ENCODE assay signal across 13 cellular contexts in the genomic region with DNA sequence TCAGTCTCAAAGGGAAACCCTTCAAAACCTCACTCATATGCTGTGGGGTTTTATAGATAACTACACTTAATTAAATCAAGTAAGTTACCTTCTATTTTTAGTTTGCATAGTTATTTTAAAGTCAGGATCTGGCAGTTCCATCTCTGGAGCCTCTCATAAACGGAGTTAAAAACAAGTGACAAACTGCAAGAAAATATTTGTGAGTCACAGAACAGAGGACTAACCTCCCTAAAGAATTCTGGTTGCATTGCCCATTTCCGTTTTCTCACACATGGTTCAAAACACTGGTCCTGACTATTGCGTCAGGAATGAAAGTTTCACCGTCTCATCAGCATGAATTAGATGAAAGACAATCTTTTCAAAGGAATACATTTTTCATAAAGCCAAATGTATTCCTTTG. TPM values are rescaled to one million over a fixed set of nuclear protein-coding genes. Genes with fewer than 3 reads are reported as not detected.
DNase-seq lines count a peak whose midpoint lies in the region; ATAC-seq, FAIRE-seq and TF ChIP-seq lines count a peak whose summit lies in the region.
"Had no signal": no experiment of that assay in that cellular context is flagged by ENCODE, and none has a peak within 500 bp of the region (broad histone marks: within the 10 kb centered on the region; RNA-seq: fewer than 3 reads in every experiment).

No MANE protein-coding gene starts in this region.

- 20% methylated on average over 4 of the region's 4 CpGs for WGBS in smooth muscle cell (ENCODE audit: low lambda C conversion rate)
- 49 to 62% (median 55%) methylated on average over 4 of the region's 4 CpGs for WGBS in psoas muscle, 3 donors

- peak; percentile 91 for FAIRE-seq in H54 (lab: Jason Lieb, UNC)
- FAIRE-seq: TTC549 had no signal

- no peaks in the 10 kb centered on the region for H3F3A ChIP-seq in smooth muscle cell (ENCODE audit: low read depth)

- peaks cover 8% of the 10 kb centered on the region for H3K4me1 ChIP-seq in smooth muscle cell (ENCODE audit: low read depth)
- no peaks in the 10 kb centered on the region for H3K4me1 ChIP-seq in psoas muscle
- H3K4me1 ChIP-seq: body of pancreas had no signal

- H3K27ac ChIP-seq in smooth muscle cell (ENCODE audit: low read depth) (peak overlapping the region; percentile 83), psoas muscle (no peak overlapping the region)
- H3K27ac ChIP-seq: body of pancreas had no signal

- H3K79me2 ChIP-seq in smooth muscle cell (ENCODE audit: low read depth), result no peaks in the 10 kb centered on the region

- H3K36me3 ChIP-seq in smooth muscle cell (ENCODE audit: low read depth) (no peaks in the 10 kb centered on the region), psoas muscle (ENCODE audit: insufficient read depth in 1 of 2, low read depth in 1 of 2) (no peaks in the 10 kb centered on the region)

- in situ Hi-C loops in GM13976 (cut with MboI; ENCODE audit: low sequenced_read_pairs, unreplicated experiment), result loop anchor here (25.0 kb wide), 1 partner anchor 513 kb away; no protein-coding TSS in a partner anchor

- H4K20me1 ChIP-seq in smooth muscle cell (ENCODE audit: low read depth), result no peaks in the 10 kb centered on the region

- no peak for ATAC-seq in psoas muscle
- ATAC-seq: body of pancreas; esophagus mucosa; stimulated activated naive B cell treated with anti-CD40 and anti-IgM and Interleukin-4, amounts not matched to agents 10 μg/mL and 1 μg/mL and 100 μg/mL, for 72 hours had no signal

- no peaks in the 10 kb centered on the region for H3K9me3 ChIP-seq in smooth muscle cell (replicated peaks; ENCODE audit: low read depth)
- no peaks in the 10 kb centered on the region for H3K9me3 ChIP-seq in psoas muscle
- H3K9me3 ChIP-seq: body of pancreas had no signal

- H3K4me2 ChIP-seq in smooth muscle cell, result peak overlapping the region; percentile 56

- DNase-seq in H54 (ENCODE audit: insufficient read length, low spot score) (no peak), RPMI7951 (ENCODE audit: low read depth) (peak; percentile 88), fibroblast of gingiva (ENCODE audit: low read depth) (peak; percentile 76), smooth muscle cell (lab: John Stamatoyannopoulos, UW; ENCODE audit: unreplicated experiment) (no peak), psoas muscle (no peak), GM13976 (ENCODE audit: low spot score) (no peak), cortex of kidney (lab: John Stamatoyannopoulos, UW) (no peak)
- DNase-seq: body of pancreas; left cardiac atrium; NCI-H2029; stimulated activated naive B cell treated with anti-CD40 and anti-IgM and Interleukin-4, amounts not matched to agents 10 μg/mL and 1 μg/mL and 100 μg/mL, for 72 hours had no signal

- H3K27me3 ChIP-seq in smooth muscle cell (ENCODE audit: low read depth) (no peaks in the 10 kb centered on the region), psoas muscle (ENCODE audit: insufficient read depth in 3 of 3, low read length in 2 of 3) (peaks cover 1 to 4% (median 3%) of the 10 kb centered on the region in 3 donors)

- TF ChIP-seq CTCF in smooth muscle cell (IDR thresholded peaks at IDR 0.05; ENCODE audit: borderline replicate concordance, insufficient read depth, poor library complexity, severe bottlenecking) (no peak), psoas muscle (IDR thresholded peaks at IDR 0.05) (no peak), GM13976 (IDR thresholded peaks at IDR 0.05; ENCODE audit: borderline replicate concordance, control extremely low read depth, extremely low read depth, insufficient read depth, missing control alignments) (no peak)

- no peak overlapping the region for H2AFZ ChIP-seq in smooth muscle cell (ENCODE audit: low read depth)

- no peak overlapping the region for H3K9ac ChIP-seq in smooth muscle cell (ENCODE audit: low read depth)

- no peak overlapping the region for H3K4me3 ChIP-seq in smooth muscle cell
- no peak overlapping the region for H3K4me3 ChIP-seq in psoas muscle
- H3K4me3 ChIP-seq: body of pancreas had no signal

- TF ChIP-seq POLR2A in H54 (IDR thresholded peaks at IDR 0.05; ENCODE audit: low read depth, low read length), result no peak

- intact Hi-C loops in psoas muscle (cut with DNase I), result no loop called here

RNA-seq across cellular contexts. Expression of gene RXFP2, which starts 10.6 kb away (rescaled TPM):
- total RNA-seq in RPMI7951 (2014; rRNA removed; shearing (Covaris generic)), result 1.1 and 1.2 TPM in 2 replicates
- total RNA-seq in smooth muscle cell (not detected in 2 replicates), psoas muscle (1 to 10 TPM in 1 of 4 donors, under 1 TPM in 1, not detected in 2; 0.47 to 1.7 TPM)
- polyA plus RNA-seq in smooth muscle cell (not detected in 2 replicates), psoas muscle (1 to 10 TPM in 2 of 3 donors, under 1 TPM in 1; 0.66 to 4.0 (median 1.2) TPM)
- total RNA-seq: body of pancreas, esophagus mucosa, left cardiac atrium had no signal

Comparison
In these comparisons a context has a peak if more than half of its experiments do, and no peak if none do; other contexts are left out.
1. DNase-seq: peak in RPMI7951 (single experiment) and fibroblast of gingiva (single experiment); none in H54 (single experiment), smooth muscle cell (single experiment), psoas muscle (0 of 2), GM13976 (single experiment) and cortex of kidney (single experiment).